In genomic region chr15:99925661-99926461, GRCh38 we compare ENCODE assay signal across 8 cellular contexts.
DNase-seq lines count a peak whose midpoint lies in the region; ATAC-seq and TF ChIP-seq lines count a peak whose summit lies in the region.

No MANE protein-coding gene starts in this region.

- no peaks in the 10 kb centered on the region for H3K9me2 ChIP-seq in DOHH2 (replicated peaks; ENCODE audit: control insufficient read depth, low read length)

- H3F3A ChIP-seq in DOHH2 (ENCODE audit: control insufficient read depth, insufficient read depth) = no peaks in the 10 kb centered on the region

- TF ChIP-seq CTCF in DOHH2 (IDR thresholded peaks at IDR 0.05; ENCODE audit: low read depth, low read length, poor library complexity, severe bottlenecking) = no peak
- no peak for TF ChIP-seq CTCF in choroid plexus epithelial cell (conservative IDR thresholded peaks at IDR 0.05; ENCODE audit: low read depth, low read length)
- no peak for TF ChIP-seq CTCF in lung (IDR thresholded peaks at IDR 0.05; ENCODE audit: control extremely low read depth, extremely low read depth)

- H3K9me3 ChIP-seq in DOHH2 (ENCODE audit: control insufficient read depth, insufficient read depth, low read length) (peaks cover 5% of the 10 kb centered on the region; the same call in 1 of the 2 replicates), lung (ENCODE audit: control insufficient read depth in 2 of 2, insufficient read depth in 1 of 2, low read length in 1 of 2) (peaks cover 0 to 2% of the 10 kb centered on the region in 2 donors)

- 15 to 20% methylated on average over 29 to 32 of the region's 33 CpGs for WGBS in lung, 2 donors

- H3K36me3 ChIP-seq in DOHH2 (ENCODE audit: control insufficient read depth, low read length) (no peaks in the 10 kb centered on the region), lung (ENCODE audit: control insufficient read depth in 2 of 2, insufficient read depth in 2 of 2, low read length in 2 of 2) (no peaks in the 10 kb centered on the region)

- H3K27me3 ChIP-seq in DOHH2 (ENCODE audit: control insufficient read depth, low read length) = no peaks in the 10 kb centered on the region
- no peaks in the 10 kb centered on the region for H3K27me3 ChIP-seq in lung (ENCODE audit: control insufficient read depth, insufficient read depth)

- H4K20me1 ChIP-seq in DOHH2 (ENCODE audit: control insufficient read depth, insufficient read depth, low read depth, low read length) = no peaks in the 10 kb centered on the region

- ATAC-seq in lung (ENCODE audit: insufficient read depth, low FRiP score) = peak; percentile 74

- H3K27ac ChIP-seq in DOHH2 (ENCODE audit: low read depth, low read length) (no peak overlapping the region), lung (ENCODE audit: low read depth in 1 of 2, low read length in 1 of 2) (peak overlapping the region in 1 of 2 donors; percentile 77)

- peak overlapping the region; percentile 24; the same call in 1 of the 2 replicates for H3K4me3 ChIP-seq in DOHH2 (ENCODE audit: low read length)
- H3K4me3 ChIP-seq in choroid plexus epithelial cell (ENCODE audit: low read depth, low read length) = peak overlapping the region; percentile 46
- H3K4me3 ChIP-seq in lung = peak overlapping the region; percentile 19

- DNase-seq in HuH-7 (ENCODE audit: low spot score) = peak; percentile 49
- DNase-seq in activated CD4-positive, alpha-beta T cell treated with anti-CD3 and anti-CD28 coated beads for 48 hours = peak; percentile 76
- DNase-seq in choroid plexus epithelial cell (ENCODE audit: low read depth) = peak; percentile 6
- DNase-seq in lung (ENCODE audit: low spot score) = peak; percentile 75
- DNase-seq in stimulated activated CD8-positive, alpha-beta memory T cell treated with anti-CD3 and anti-CD28 coated beads, Interleukin-12 subunit alpha, Interleukin-12 subunit beta, amount 100 ng/mL, for 4 hours (ENCODE audit: low read depth) = peak; percentile 64
- DNase-seq in inferior parietal cortex (ENCODE audit: extremely low spot score) = no peak
- DNase-seq in NCI-H526 treated with DMSO at 0.1 percent for 48 hours (lab: John Stamatoyannopoulos, UW) = no peak

- no peaks in the 10 kb centered on the region for H3K4me1 ChIP-seq in DOHH2 (ENCODE audit: control insufficient read depth, low read length)
- H3K4me1 ChIP-seq in lung (ENCODE audit: control insufficient read depth in 2 of 2, insufficient read depth in 2 of 2, low read length in 2 of 2) = peaks cover 0 to 2% of the 10 kb centered on the region in 2 donors

- H3K79me2 ChIP-seq in DOHH2 (ENCODE audit: control insufficient read depth, low read length) = no peaks in the 10 kb centered on the region

- peak overlapping the region; percentile 26; the same call in 1 of the 2 replicates for H3K4me2 ChIP-seq in DOHH2 (ENCODE audit: low read length)

Comparison
In these comparisons a context has a peak if more than half of its experiments do, and no peak if none do; other contexts are left out.
1. DNase-seq: peak in HuH-7 (single experiment), activated CD4-positive, alpha-beta T cell treated with anti-CD3 and anti-CD28 coated beads for 48 hours (single experiment), choroid plexus epithelial cell (single experiment), lung (single experiment) and stimulated activated CD8-positive, alpha-beta memory T cell treated with anti-CD3 and anti-CD28 coated beads, Interleukin-12 subunit alpha, Interleukin-12 subunit beta, amount 100 ng/mL, for 4 hours (single experiment); none in inferior parietal cortex (single experiment) and NCI-H526 treated with DMSO at 0.1 percent for 48 hours (single experiment).
2. Peak in every context shown above with its lines, with median percentiles within 50 percentile points of each other: H3K4me3 ChIP-seq.